ENCODE assay signal across 8 cellular contexts in the genomic region with DNA sequence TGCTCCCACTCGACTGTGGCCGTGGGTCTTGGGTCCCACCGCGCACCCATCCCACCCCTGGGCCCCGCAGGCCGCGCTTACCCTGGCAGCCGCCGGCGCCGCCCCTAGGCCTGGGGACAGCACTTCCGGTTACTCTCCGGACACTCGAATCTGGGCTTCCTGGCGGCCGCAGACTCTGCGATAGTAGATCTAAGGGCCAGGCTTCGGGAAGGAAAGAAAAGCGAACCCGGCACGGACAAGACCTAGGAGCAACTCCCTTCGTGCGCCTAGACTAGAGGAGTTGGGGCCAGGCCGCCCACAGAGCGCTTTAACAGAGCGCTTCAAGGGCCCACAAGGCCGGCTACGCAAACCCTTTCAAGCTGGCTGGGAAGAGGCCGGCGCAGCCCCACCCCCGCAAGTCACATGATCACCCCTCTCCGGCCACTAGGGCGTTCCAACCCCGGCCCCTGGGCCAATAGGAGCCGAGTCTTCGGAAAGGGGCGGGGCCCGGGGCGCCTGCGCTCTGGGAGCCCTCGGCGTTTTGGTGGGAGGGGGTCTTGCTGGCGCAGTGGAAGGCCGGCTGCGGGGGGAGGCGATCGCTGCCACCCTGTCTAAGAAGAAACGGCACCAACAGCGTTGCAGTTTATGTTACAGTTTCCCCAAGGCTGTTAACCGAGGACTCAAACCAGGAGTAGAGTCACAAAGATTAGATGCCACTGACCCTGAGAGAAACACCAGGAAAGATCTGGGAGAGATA. TPM values are rescaled to one million over a fixed set of nuclear protein-coding genes. Genes with fewer than 3 reads are reported as not detected.
DNase-seq lines count a peak whose midpoint lies in the region; ATAC-seq, FAIRE-seq and TF ChIP-seq lines count a peak whose summit lies in the region.
"Not testable (repeated sequence)": the region's sequence is repeated elsewhere in the genome, so short reads cannot be mapped to it uniquely, and the experiment has no call there.

A gene with protein sequence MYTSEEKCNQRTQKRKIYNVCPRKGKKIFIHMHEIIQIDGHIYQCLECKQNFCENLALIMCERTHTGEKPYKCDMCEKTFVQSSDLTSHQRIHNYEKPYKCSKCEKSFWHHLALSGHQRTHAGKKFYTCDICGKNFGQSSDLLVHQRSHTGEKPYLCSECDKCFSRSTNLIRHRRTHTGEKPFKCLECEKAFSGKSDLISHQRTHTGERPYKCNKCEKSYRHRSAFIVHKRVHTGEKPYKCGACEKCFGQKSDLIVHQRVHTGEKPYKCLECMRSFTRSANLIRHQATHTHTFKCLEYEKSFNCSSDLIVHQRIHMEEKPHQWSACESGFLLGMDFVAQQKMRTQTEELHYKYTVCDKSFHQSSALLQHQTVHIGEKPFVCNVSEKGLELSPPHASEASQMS (minus strand): TSS at position 387 of the 736 bp plus-strand sequence. CDS start 21,193 bp downstream, outside the sequence.

- H3K36me3 ChIP-seq in heart right ventricle (peaks cover 0 to 30% (median 0%) of the 10 kb centered on the region in 9 donors), upper lobe of left lung (peaks cover 0 to 24% (median 2%) of the 10 kb centered on the region in 4 donors)

- DNase-seq in GM12891 (ENCODE audit: insufficient read length, low spot score) = peak; percentile 85
- peak; percentile 79 for DNase-seq in NCI-H1436 treated with DMSO at 0.1 percent for 48 hours (lab: John Stamatoyannopoulos, UW)
- peak; percentile 77 to 91 (median 81) for DNase-seq in T-helper 1 cell
- peak; percentile 88 for DNase-seq in amniotic epithelial cell (ENCODE audit: low read depth)
- DNase-seq in heart right ventricle = peak; percentile 94 to 95
- DNase-seq in posterior cingulate gyrus = peak; percentile 93 to 99 (median 96)
- peak; percentile 94 to 97 for DNase-seq in upper lobe of left lung

- intact Hi-C loops in heart right ventricle (cut with DNase I) = loop anchor here in 1 of 10 donors (2.0 kb wide), 1 partner anchor 63 kb away; a partner anchor contains a TSS
- intact Hi-C loops in posterior cingulate gyrus (cut with DNase I) = not testable (repeated sequence)

- 0 to 1% methylated on average over 41 to 48 of the region's 50 CpGs for WGBS in heart right ventricle, 2 donors
- WGBS in upper lobe of left lung, 2 donors = 0 to 2% methylated on average over 10 to 25 of the region's 50 CpGs

- TF ChIP-seq EP300 in upper lobe of left lung (IDR thresholded peaks at IDR 0.05) = not testable (repeated sequence)

- ATAC-seq in HG02840 (IDR thresholded peaks at IDR 0.05; ENCODE audit: low FRiP score, unreplicated experiment) = peak; percentile 99
- peak; percentile 100 for ATAC-seq in heart right ventricle
- ATAC-seq in upper lobe of left lung (ENCODE audit: low FRiP score in 2 of 2) = peak; percentile 100

- not testable (repeated sequence) for H3K9me3 ChIP-seq in heart right ventricle, upper lobe of left lung

- FAIRE-seq in GM12891 (lab: Jason Lieb, UNC) = peak; percentile 90

- TF ChIP-seq CTCF in heart right ventricle (IDR thresholded peaks at IDR 0.05) (peak in 2 of 9 donors; percentile 8 to 10), upper lobe of left lung (IDR thresholded peaks at IDR 0.05) (peak in 2 of 6 experiments; percentile 7 to 15)

- H3K4me1 ChIP-seq in heart right ventricle = peaks cover 6 to 33% (median 24%) of the 10 kb centered on the region in 9 donors
- H3K4me1 ChIP-seq in upper lobe of left lung = peaks cover 16 to 34% (median 29%) of the 10 kb centered on the region in 4 donors

- H3K27me3 ChIP-seq in heart right ventricle = peaks cover 0 to 29% (median 13%) of the 10 kb centered on the region in 7 donors
- H3K27me3 ChIP-seq in upper lobe of left lung = not testable (repeated sequence)

- H3K27ac ChIP-seq in heart right ventricle (peak within 1 kb of the TSS; percentile 37 to 91 (median 87)), upper lobe of left lung (peak within 1 kb of the TSS; percentile 80 to 90 (median 86))

- peak within 1 kb of the TSS; percentile 53 to 92 (median 68) for H3K4me3 ChIP-seq in heart right ventricle
- H3K4me3 ChIP-seq in upper lobe of left lung = peak within 1 kb of the TSS; percentile 67 to 87 (median 74)

- TF ChIP-seq POLR2A in GM12891 (IDR thresholded peaks at IDR 0.05; ENCODE audit: low read depth, low read length) = not testable (repeated sequence)
- peak; percentile 3 to 87 (median 73) for TF ChIP-seq POLR2A in upper lobe of left lung (IDR thresholded peaks at IDR 0.05)

TF ChIP-seq in GM12891, 5 proteins besides CTCF, POLR2A, EP300 and RAD21:
- TF ChIP-seq TAF1 (IDR thresholded peaks at IDR 0.05; ENCODE audit: low read depth, low read length) (peak; percentile 41; the same call in 1 of the 2 replicates), POLR2AphosphoS5 (IDR thresholded peaks at IDR 0.05; ENCODE audit: low read depth, low read length) (peak; percentile 56; the same call in 1 of the 2 replicates)

RNA-seq across cellular contexts. Expression of the gene that starts here (rescaled TPM):
- 3.8 TPM for polyA plus RNA-seq in GM12891 (2012; ENCODE audit: low read depth, missing spikeins)
- 10 to 100 TPM in 9 of 10 donors, 1 to 10 TPM in 1; 9.5 to 14.5 (median 13.0) TPM for total RNA-seq in heart right ventricle
- polyA plus RNA-seq in heart right ventricle = 1 to 10 TPM; 4.0 to 5.7 TPM
- total RNA-seq in upper lobe of left lung = 10 to 100 TPM in 5 of 6 donors, 1 to 10 TPM in 1; 9.1 to 27.3 (median 17.1) TPM

Comparison
In these comparisons a context has a peak if more than half of its experiments do, and no peak if none do; other contexts are left out.
1. Peak in every context shown above with its lines: DNase-seq, ATAC-seq, H3K4me3 ChIP-seq and H3K27ac ChIP-seq.